ENCODE assay signal across 28 cellular contexts in genomic region chr16:13376174-13376573, GRCh38.
DNase-seq lines count a peak whose midpoint lies in the region; ATAC-seq, FAIRE-seq and TF ChIP-seq lines count a peak whose summit lies in the region.
"Had no signal": no experiment of that assay in that cellular context is flagged by ENCODE, and none has a peak within 500 bp of the region (broad histone marks: within the 10 kb centered on the region; RNA-seq: fewer than 3 reads in every experiment).

No MANE protein-coding gene starts in this region.

- no peaks in the 10 kb centered on the region for H3K36me3 ChIP-seq in osteoblast (ENCODE audit: insufficient read depth, low read length)
- H3K36me3 ChIP-seq in neural progenitor cell: no peaks in the 10 kb centered on the region
- H3K36me3 ChIP-seq: BLaER1 treated with 17β-estradiol and CSF1 and Interleukin-3, amounts not matched to agents 10 nM and 100 nM; vagina had no signal

- DNase-seq in stimulated activated CD4-positive, alpha-beta T cell treated with anti-CD3 and anti-CD28 coated beads, Interleukin-15, amount 100 ng/mL, for 24 hours: peak; percentile 13
- DNase-seq in stimulated activated CD4-positive, alpha-beta T cell treated with anti-CD3 and anti-CD28 coated beads, Interleukin-2, amount 100 ng/mL, for 48 hours: no peak
- peak; percentile 62 for DNase-seq in RCC 7860 (ENCODE audit: low spot score)
- peak; percentile 14 for DNase-seq in osteoblast (ENCODE audit: insufficient read length, low spot score, missing footprints)
- DNase-seq in neural progenitor cell (ENCODE audit: low spot score): no peak
- no peak for DNase-seq in NCI-H2029 (lab: John Stamatoyannopoulos, UW)
- no peak for DNase-seq in CD1c-positive myeloid dendritic cell (ENCODE audit: extremely low spot score)
- DNase-seq: activated naive CD4-positive, alpha-beta T cell treated with anti-CD3 and anti-CD28 coated beads, Interleukin-2, amount 10 ng/mL, durations not matched to agents 7 days and 5 days; anterior cingulate cortex; Calu3; DND-41; effector CD4-positive, alpha-beta T cell; islet precursor cell; midbrain; naive thymus-derived CD8-positive, alpha-beta T cell; NCI-H1417; NCI-H2081; NCI-H345; occipital lobe; stimulated activated CD4-positive, alpha-beta T cell treated with anti-CD3 and anti-CD28 coated beads, Interleukin-4, amount 100 ng/mL, for 24 hours; stimulated activated naive CD4-positive, alpha-beta T cell treated with Interleukin-2 at 50 U/mL for 16 hours had no signal

- no peak overlapping the region for H3K9ac ChIP-seq in neural progenitor cell
- H3K9ac ChIP-seq: BLaER1 treated with 17β-estradiol and CSF1 and Interleukin-3, amounts not matched to agents 10 nM and 100 nM had no signal

- H3K4me1 ChIP-seq in osteoblast (ENCODE audit: insufficient read depth, low read length): no peaks in the 10 kb centered on the region
- H3K4me1 ChIP-seq in neural progenitor cell: no peaks in the 10 kb centered on the region
- H3K4me1 ChIP-seq: BLaER1 treated with 17β-estradiol and CSF1 and Interleukin-3, amounts not matched to agents 10 nM and 100 nM; vagina had no signal

- TF ChIP-seq CTCF in osteoblast (IDR thresholded peaks at IDR 0.05; ENCODE audit: extremely low read depth, low read depth, low read length) (no peak), neural progenitor cell (IDR thresholded peaks at IDR 0.05) (no peak)

- H3K27ac Mint-ChIP-seq in neural progenitor cell: no peak overlapping the region
- H3K27ac Mint-ChIP-seq: activated naive CD4-positive, alpha-beta T cell treated with anti-CD3 and anti-CD28 coated beads, Interleukin-2, amount 10 ng/mL, durations not matched to agents 7 days and 5 days; naive thymus-derived CD8-positive, alpha-beta T cell had no signal

- H3K4me1 Mint-ChIP-seq in neural progenitor cell: no peaks in the 10 kb centered on the region
- H3K4me1 Mint-ChIP-seq: activated naive CD4-positive, alpha-beta T cell treated with anti-CD3 and anti-CD28 coated beads, Interleukin-2, amount 10 ng/mL, durations not matched to agents 7 days and 5 days; naive thymus-derived CD8-positive, alpha-beta T cell had no signal

- H3K9me3 ChIP-seq in osteoblast (ENCODE audit: low read depth, low read length) (no peaks in the 10 kb centered on the region), neural progenitor cell (ENCODE audit: low read depth) (no peaks in the 10 kb centered on the region)
- H3K9me3 ChIP-seq: vagina had no signal

- H4K20me1 ChIP-seq in osteoblast (ENCODE audit: insufficient read depth, low read length) (no peaks in the 10 kb centered on the region), neural progenitor cell (ENCODE audit: low read depth) (no peaks in the 10 kb centered on the region)
- H4K20me1 ChIP-seq: BLaER1 treated with 17β-estradiol and CSF1 and Interleukin-3, amounts not matched to agents 10 nM and 100 nM had no signal

- H3K36me3 Mint-ChIP-seq in neural progenitor cell: no peaks in the 10 kb centered on the region
- H3K36me3 Mint-ChIP-seq: activated naive CD4-positive, alpha-beta T cell treated with anti-CD3 and anti-CD28 coated beads, Interleukin-2, amount 10 ng/mL, durations not matched to agents 7 days and 5 days had no signal

- H3K27ac ChIP-seq in osteoblast (ENCODE audit: low read depth, low read length): no peak overlapping the region
- no peak overlapping the region for H3K27ac ChIP-seq in neural progenitor cell
- H3K27ac ChIP-seq: BLaER1 treated with 17β-estradiol and CSF1 and Interleukin-3, amounts not matched to agents 10 nM and 100 nM; epithelial cell of prostate; skin epidermis; vagina had no signal

- H3K27me3 Mint-ChIP-seq in neural progenitor cell (ENCODE audit: insufficient read depth, low read depth): peaks cover 2% of the 10 kb centered on the region
- H3K27me3 Mint-ChIP-seq: activated naive CD4-positive, alpha-beta T cell treated with anti-CD3 and anti-CD28 coated beads, Interleukin-2, amount 10 ng/mL, durations not matched to agents 7 days and 5 days had no signal

- no peaks in the 10 kb centered on the region for H3F3A ChIP-seq in neural progenitor cell (ENCODE audit: low read depth)

- H3K27me3 ChIP-seq in osteoblast (ENCODE audit: insufficient read depth, low read length) (no peaks in the 10 kb centered on the region), neural progenitor cell (no peaks in the 10 kb centered on the region)
- H3K27me3 ChIP-seq: BLaER1 treated with 17β-estradiol and CSF1 and Interleukin-3, amounts not matched to agents 10 nM and 100 nM; vagina had no signal

- H3K79me2 ChIP-seq in osteoblast (ENCODE audit: insufficient read depth, low read length): no peaks in the 10 kb centered on the region
- H3K79me2 ChIP-seq in neural progenitor cell (ENCODE audit: low read depth): no peaks in the 10 kb centered on the region

- no peak for FAIRE-seq in RCC 7860 (lab: Jason Lieb, UNC)
- FAIRE-seq: colon, H54 had no signal

- no peak overlapping the region for H3K4me2 ChIP-seq in osteoblast (ENCODE audit: insufficient read depth, low read length)
- H3K4me2 ChIP-seq in neural progenitor cell: no peak overlapping the region
- H3K4me2 ChIP-seq: BLaER1 treated with 17β-estradiol and CSF1 and Interleukin-3, amounts not matched to agents 10 nM and 100 nM had no signal

- H3K4me3 Mint-ChIP-seq in neural progenitor cell: no peak overlapping the region
- H3K4me3 Mint-ChIP-seq: activated naive CD4-positive, alpha-beta T cell treated with anti-CD3 and anti-CD28 coated beads, Interleukin-2, amount 10 ng/mL, durations not matched to agents 7 days and 5 days; naive thymus-derived CD8-positive, alpha-beta T cell had no signal

- H2AFZ ChIP-seq in osteoblast (ENCODE audit: low read length) (no peak overlapping the region), neural progenitor cell (replicated peaks) (no peak overlapping the region)

- H3K4me3 ChIP-seq in osteoblast (ENCODE audit: insufficient read depth, low read length): no peak overlapping the region
- H3K4me3 ChIP-seq in neural progenitor cell: no peak overlapping the region
- H3K4me3 ChIP-seq: BLaER1 treated with 17β-estradiol and CSF1 and Interleukin-3, amounts not matched to agents 10 nM and 100 nM; skin epidermis; vagina had no signal

- peaks cover 12% of the 10 kb centered on the region for H3K9me3 Mint-ChIP-seq in neural progenitor cell

- peak; percentile 72 for ATAC-seq in GM18868 (IDR thresholded peaks at IDR 0.05; ENCODE audit: unreplicated experiment)
- ATAC-seq: naive thymus-derived CD8-positive, alpha-beta T cell had no signal

Comparison
In these comparisons a context has a peak if more than half of its experiments do, and no peak if none do; other contexts are left out.
1. DNase-seq: peak in stimulated activated CD4-positive, alpha-beta T cell treated with anti-CD3 and anti-CD28 coated beads, Interleukin-15, amount 100 ng/mL, for 24 hours (single experiment), RCC 7860 (single experiment) and osteoblast (single experiment); none in stimulated activated CD4-positive, alpha-beta T cell treated with anti-CD3 and anti-CD28 coated beads, Interleukin-2, amount 100 ng/mL, for 48 hours (0 of 2), neural progenitor cell (single experiment), NCI-H2029 (single experiment) and CD1c-positive myeloid dendritic cell (single experiment).